ENCODE assay signal across 20 cellular contexts in genomic region chr2:62114564-62114963, GRCh38.
A peak's percentile ranks its signal among the peaks of the same experiment; 100 is the strongest.
DNase-seq lines count a peak whose midpoint lies in the region; ATAC-seq, FAIRE-seq and TF ChIP-seq lines count a peak whose summit lies in the region.
"Had no signal": no experiment of that assay in that cellular context is flagged by ENCODE, and none has a peak within 500 bp of the region (broad histone marks: within the 10 kb centered on the region; RNA-seq: fewer than 3 reads in every experiment).

No MANE protein-coding gene starts in this region.

- H3K4me3 ChIP-seq in endothelial cell of umbilical vein (replicated peaks in 1 of 3; ENCODE audit: insufficient read depth in 1 of 3, low read depth in 1 of 3, low read length in 3 of 3) (no peak overlapping the region), mesenchymal stem cell (ENCODE audit: insufficient read depth in 1 of 2, low read depth in 1 of 2, low read length in 2 of 2) (no peak overlapping the region), foreskin fibroblast (ENCODE audit: low read depth in 1 of 2, low read length in 2 of 2) (no peak overlapping the region), esophagus muscularis mucosa (no peak overlapping the region)
- H3K4me3 ChIP-seq: HAP-1, mucosa of descending colon, neural progenitor cell, transverse colon had no signal

- no peak overlapping the region for H3K4me3 Mint-ChIP-seq in activated T-cell treated with anti-CD3 and anti-CD28 coated beads, Interleukin-2, amount 50 U/mL, for 72 hours
- H3K4me3 Mint-ChIP-seq: activated CD4-positive, alpha-beta T cell treated with anti-CD3 and anti-CD28 coated beads, Interleukin-2, amount 10 ng/mL, durations not matched to agents 24 days and 14 days; CD4-positive, CD25-positive, alpha-beta regulatory T cell; neural progenitor cell had no signal

- H3K27ac Mint-ChIP-seq in activated T-cell treated with anti-CD3 and anti-CD28 coated beads, Interleukin-2, amount 50 U/mL, for 72 hours, result no peak overlapping the region
- H3K27ac Mint-ChIP-seq: activated CD4-positive, alpha-beta T cell treated with anti-CD3 and anti-CD28 coated beads, Interleukin-2, amount 10 ng/mL, durations not matched to agents 24 days and 14 days; CD4-positive, CD25-positive, alpha-beta regulatory T cell; neural progenitor cell had no signal

- H3K9ac ChIP-seq in endothelial cell of umbilical vein (replicated peaks; ENCODE audit: extremely low read depth, insufficient read depth, low read length) (no peak overlapping the region), mesenchymal stem cell (ENCODE audit: low read length) (no peak overlapping the region)
- H3K9ac ChIP-seq: neural progenitor cell had no signal

- no peak overlapping the region for H3K18ac ChIP-seq in mesenchymal stem cell (ENCODE audit: low read depth in 1 of 2, low read length in 2 of 2)

- ATAC-seq in activated T-cell treated with anti-CD3 and anti-CD28 coated beads, Interleukin-2, amount 50 U/mL, for 72 hours (replicated peaks in 1 of 2), result no peak
- ATAC-seq: mucosa of descending colon had no signal

- no peaks in the 10 kb centered on the region for H4K20me1 ChIP-seq in endothelial cell of umbilical vein (replicated peaks; ENCODE audit: control insufficient read depth, extremely low read depth, insufficient read depth, low read length)

- intact Hi-C loops in endothelial cell of umbilical vein (cut with micrococcal nuclease) (no loop called here), esophagus muscularis mucosa (cut with DNase I) (no loop called here)

- POLR2A ChIA-PET in endothelial cell of umbilical vein (lab: Charles Lee), result no interaction called here

- H3K9me3 ChIP-seq in endothelial cell of umbilical vein (replicated peaks; ENCODE audit: control insufficient read depth, insufficient read depth, low read length), result no peaks in the 10 kb centered on the region
- H3K9me3 ChIP-seq in mesenchymal stem cell (ENCODE audit: control insufficient read depth, low read length), result no peaks in the 10 kb centered on the region
- H3K9me3 ChIP-seq in esophagus muscularis mucosa, result no peaks in the 10 kb centered on the region
- H3K9me3 ChIP-seq: HAP-1, mucosa of descending colon, transverse colon had no signal

- no peaks in the 10 kb centered on the region for H3K9me1 ChIP-seq in endothelial cell of umbilical vein (replicated peaks; ENCODE audit: control insufficient read depth, extremely low read depth, insufficient read depth, low read length)

- TF ChIP-seq CTCF in endothelial cell of umbilical vein (IDR thresholded peaks at IDR 0.05; ENCODE audit: extremely low read depth in 1 of 2, insufficient read depth in 1 of 2, low read depth in 1 of 2, low read length in 2 of 2) (no peak), GM13977 (IDR thresholded peaks at IDR 0.05; ENCODE audit: extremely low read depth, insufficient read depth, missing control alignments) (no peak), foreskin fibroblast (IDR thresholded peaks at IDR 0.05; ENCODE audit: low read depth, low read length) (no peak), esophagus muscularis mucosa (IDR thresholded peaks at IDR 0.05) (no peak)

- H3K27me3 Mint-ChIP-seq in activated T-cell treated with anti-CD3 and anti-CD28 coated beads, Interleukin-2, amount 50 U/mL, for 72 hours (ENCODE audit: low read depth), result no peaks in the 10 kb centered on the region
- H3K27me3 Mint-ChIP-seq: activated CD4-positive, alpha-beta T cell treated with anti-CD3 and anti-CD28 coated beads, Interleukin-2, amount 10 ng/mL, durations not matched to agents 24 days and 14 days; CD4-positive, CD25-positive, alpha-beta regulatory T cell had no signal

- no peak overlapping the region for H4K8ac ChIP-seq in mesenchymal stem cell (ENCODE audit: low read length)

- WGBS in mesenchymal stem cell, result 63% methylated on average over 5 of the region's 5 CpGs
- 88% methylated on average over 5 of the region's 5 CpGs for WGBS in esophagus muscularis mucosa

- no TSS peak for BruUV-seq in endothelial cell of umbilical vein (replicated peaks; lab: Mats Ljungman, UMichigan)

- in situ Hi-C loops in GM13977 (cut with MboI; ENCODE audit: low pct_unique_long_range_greater_than_20kb, low sequenced_read_pairs, unreplicated experiment), result no loop called here

- TF ChIP-seq POLR2A in endothelial cell of umbilical vein (IDR thresholded peaks at IDR 0.05; ENCODE audit: low read depth, low read length), result no peak
- no peak for TF ChIP-seq POLR2A in esophagus muscularis mucosa (IDR thresholded peaks at IDR 0.05; ENCODE audit: low read depth)

- DNase-seq in D341Med (ENCODE audit: low spot score), result peak; percentile 18
- DNase-seq in NCI-H69 (lab: John Stamatoyannopoulos, UW), result peak; percentile 5
- peak; percentile 32 for DNase-seq in endothelial cell of umbilical vein (ENCODE audit: low read depth, low spot score)
- DNase-seq in mesenchymal stem cell, result peak; percentile 38
- DNase-seq in GM13977 (ENCODE audit: low spot score), result no peak
- DNase-seq in foreskin fibroblast, result no peak
- no peak for DNase-seq in esophagus muscularis mucosa (ENCODE audit: extremely low spot score)
- DNase-seq in activated T-cell treated with anti-CD3 and anti-CD28 coated beads, Interleukin-2, amount 50 U/mL, for 72 hours, result no peak
- DNase-seq: ACHN; activated CD4-positive, alpha-beta T cell treated with anti-CD3 and anti-CD28 coated beads, Interleukin-2, amount 10 ng/mL, durations not matched to agents 24 days and 14 days; amniotic stem cell; CD4-positive, CD25-positive, alpha-beta regulatory T cell; DMS79 treated with DMSO at 0.1 percent for 48 hours; effector CD8-positive, alpha-beta T cell; mucosa of descending colon; NCI-H2029; stimulated activated naive CD4-positive, alpha-beta T cell; transverse colon had no signal

- TF ChIP-seq EP300 in esophagus muscularis mucosa (IDR thresholded peaks at IDR 0.05), result no peak

- H3K27me3 ChIP-seq in endothelial cell of umbilical vein (ENCODE audit: control insufficient read depth in 2 of 2, insufficient read depth in 2 of 2, low read length in 2 of 2) (no peaks in the 10 kb centered on the region), mesenchymal stem cell (ENCODE audit: control insufficient read depth in 1 of 2, insufficient read depth in 1 of 2, low read length in 2 of 2) (no peaks in the 10 kb centered on the region), esophagus muscularis mucosa (no peaks in the 10 kb centered on the region)
- H3K27me3 ChIP-seq: neural progenitor cell, transverse colon had no signal

- no peaks in the 10 kb centered on the region for H3K79me2 ChIP-seq in endothelial cell of umbilical vein (ENCODE audit: control insufficient read depth, insufficient read depth, low read length)

- peaks cover 19% of the 10 kb centered on the region for H3K4me1 ChIP-seq in endothelial cell of umbilical vein (ENCODE audit: control insufficient read depth, extremely low read depth, insufficient read depth, low read length)
- H3K4me1 ChIP-seq in mesenchymal stem cell (ENCODE audit: control insufficient read depth, insufficient read depth, low read depth, low read length), result peaks cover 2% of the 10 kb centered on the region
- H3K4me1 ChIP-seq in esophagus muscularis mucosa, result peaks cover 0 to 13% (median 7%) of the 10 kb centered on the region in 4 donors

- no peak overlapping the region for H2AK5ac ChIP-seq in mesenchymal stem cell (ENCODE audit: low read length, severe bottlenecking)

- no peak overlapping the region for H2BK15ac ChIP-seq in mesenchymal stem cell (ENCODE audit: low read depth, poor library complexity, severe bottlenecking)

- H3K79me1 ChIP-seq in mesenchymal stem cell (replicated peaks; ENCODE audit: low read length, poor library complexity, severe bottlenecking), result peaks cover 7% of the 10 kb centered on the region

- H3K4me2 ChIP-seq in endothelial cell of umbilical vein (ENCODE audit: insufficient read depth, low read length) (no peak overlapping the region), mesenchymal stem cell (ENCODE audit: low read length, poor library complexity, severe bottlenecking) (no peak overlapping the region)
- H3K4me2 ChIP-seq: neural progenitor cell had no signal

- H2AFZ ChIP-seq in endothelial cell of umbilical vein (ENCODE audit: low read depth, low read length) (no peak overlapping the region), mesenchymal stem cell (ENCODE audit: low read depth, low read length) (no peak overlapping the region)
- H2AFZ ChIP-seq: neural progenitor cell had no signal

- H3K4ac ChIP-seq in mesenchymal stem cell (ENCODE audit: low read depth in 1 of 2, low read length in 2 of 2), result no peak overlapping the region

- H3K27ac ChIP-seq in endothelial cell of umbilical vein (ENCODE audit: insufficient read depth, low read depth, low read length), result no peak overlapping the region
- no peak overlapping the region for H3K27ac ChIP-seq in mesenchymal stem cell (ENCODE audit: low read length, poor library complexity, severe bottlenecking)
- no peak overlapping the region for H3K27ac ChIP-seq in esophagus muscularis mucosa (replicated peaks in 1 of 4)
- H3K27ac ChIP-seq: neural progenitor cell, transverse colon had no signal

- dilution Hi-C loops in endothelial cell of umbilical vein (cut with MboI; ENCODE audit: extremely low pct_ligation_motif_present, low sequenced_read_pairs), result no loop called here

- H4K91ac ChIP-seq in mesenchymal stem cell (ENCODE audit: low read length), result peak overlapping the region; percentile 3

- no peak overlapping the region for H3K23ac ChIP-seq in mesenchymal stem cell (ENCODE audit: low read length in 2 of 2)

- H3K4me1 Mint-ChIP-seq in activated T-cell treated with anti-CD3 and anti-CD28 coated beads, Interleukin-2, amount 50 U/mL, for 72 hours (ENCODE audit: low read depth), result no peaks in the 10 kb centered on the region
- H3K4me1 Mint-ChIP-seq: activated CD4-positive, alpha-beta T cell treated with anti-CD3 and anti-CD28 coated beads, Interleukin-2, amount 10 ng/mL, durations not matched to agents 24 days and 14 days had no signal

- no peaks in the 10 kb centered on the region for H3K9me3 Mint-ChIP-seq in activated T-cell treated with anti-CD3 and anti-CD28 coated beads, Interleukin-2, amount 50 U/mL, for 72 hours
- H3K9me3 Mint-ChIP-seq: activated CD4-positive, alpha-beta T cell treated with anti-CD3 and anti-CD28 coated beads, Interleukin-2, amount 10 ng/mL, durations not matched to agents 24 days and 14 days; neural progenitor cell had no signal

- no peak overlapping the region for H2BK5ac ChIP-seq in mesenchymal stem cell (ENCODE audit: low read depth, low read length, poor library complexity, severe bottlenecking)

- H3K36me3 Mint-ChIP-seq in activated T-cell treated with anti-CD3 and anti-CD28 coated beads, Interleukin-2, amount 50 U/mL, for 72 hours (ENCODE audit: insufficient read depth in 2 of 2), result no peaks in the 10 kb centered on the region
- H3K36me3 Mint-ChIP-seq: neural progenitor cell had no signal

- CTCF ChIA-PET in endothelial cell of umbilical vein (lab: Charles Lee), result interaction anchor here (1.1 kb wide), 1 partner anchor 8 kb away, joined by 4 read pairs; no protein-coding TSS in a partner anchor

- H2BK120ac ChIP-seq in mesenchymal stem cell (ENCODE audit: low read depth, low read length), result no peak overlapping the region

- H3K14ac ChIP-seq in mesenchymal stem cell (ENCODE audit: low read length in 2 of 2), result peak overlapping the region in 1 of 2 experiments; percentile 61

- H3K36me3 ChIP-seq in endothelial cell of umbilical vein (ENCODE audit: control insufficient read depth in 2 of 2, extremely low read depth in 1 of 2, insufficient read depth in 2 of 2, low read length in 2 of 2), result no peaks in the 10 kb centered on the region
- no peaks in the 10 kb centered on the region for H3K36me3 ChIP-seq in mesenchymal stem cell (ENCODE audit: control insufficient read depth in 1 of 2, insufficient read depth in 2 of 2, low read depth in 1 of 2, low read length in 2 of 2)
- no peaks in the 10 kb centered on the region for H3K36me3 ChIP-seq in esophagus muscularis mucosa
- H3K36me3 ChIP-seq: HAP-1, neural progenitor cell, transverse colon had no signal

- no peak overlapping the region for H2BK12ac ChIP-seq in mesenchymal stem cell (ENCODE audit: low read length in 2 of 2)

- no peak for FAIRE-seq in endothelial cell of umbilical vein (lab: Jason Lieb, UNC)

Comparison
In these comparisons a context has a peak if more than half of its experiments do, and no peak if none do; other contexts are left out.
1. DNase-seq: peak in D341Med (single experiment), NCI-H69 (single experiment), endothelial cell of umbilical vein (single experiment) and mesenchymal stem cell (single experiment); none in GM13977 (single experiment), foreskin fibroblast (0 of 2), esophagus muscularis mucosa (single experiment) and activated T-cell treated with anti-CD3 and anti-CD28 coated beads, Interleukin-2, amount 50 U/mL, for 72 hours (0 of 2).